In genomic region chr12:108514468-108514972, GRCh38 we compare ENCODE assay signal across 8 cellular contexts. TPM values are rescaled to one million over a fixed set of nuclear protein-coding genes. Genes with fewer than 3 reads are reported as not detected.
DNase-seq lines count a peak whose midpoint lies in the region; ATAC-seq and TF ChIP-seq lines count a peak whose summit lies in the region.

No MANE protein-coding gene starts in this region.

- intact Hi-C loops in prostate gland (cut with DNase I), result loop anchor here (5.0 to 10.0 kb wide), 5 partner anchors 412 to 830 kb away; partner anchors contain the start of genes PRDM4 and PWP1

- H3K79me2 ChIP-seq in OCI-LY1 (ENCODE audit: insufficient read depth, low read length) (no peaks in the 10 kb centered on the region), fibroblast of lung (ENCODE audit: control insufficient read depth, insufficient read depth, low read length) (no peaks in the 10 kb centered on the region)

- TF ChIP-seq POLR2A in prostate gland (IDR thresholded peaks at IDR 0.05), result no peak

- H3K9ac ChIP-seq in OCI-LY1 (ENCODE audit: low read length) (peak overlapping the region; percentile 30; the same call in 1 of the 2 replicates), fibroblast of lung (ENCODE audit: insufficient read depth, low read length) (no peak overlapping the region)

- 26% methylated on average over 19 of the region's 19 CpGs for WGBS in prostate gland

- no peak for DNase-seq in fibroblast of lung (ENCODE audit: low read depth in 2 of 2)
- DNase-seq in prostate gland (ENCODE audit: low spot score), result no peak
- no peak for DNase-seq in HK-2 (ENCODE audit: unreplicated experiment)
- no peak for DNase-seq in 8988T
- no peak for DNase-seq in G401 (ENCODE audit: low spot score)
- DNase-seq in SKM-1 (lab: John Stamatoyannopoulos, UW; ENCODE audit: unreplicated experiment), result no peak

- H3F3A ChIP-seq in OCI-LY1 (ENCODE audit: insufficient read depth, low read length), result no peaks in the 10 kb centered on the region

- H3K4me3 ChIP-seq in OCI-LY1 (ENCODE audit: low read depth, low read length, poor library complexity, severe bottlenecking) (peak overlapping the region; percentile 94), fibroblast of lung (replicated peaks in 1 of 4; ENCODE audit: control extremely low read depth in 1 of 4, insufficient read depth in 1 of 4, low read depth in 3 of 4, low read length in 4 of 4) (peak overlapping the region in 3 of 4 experiments; percentile 37 to 89 (median 56)), prostate gland (peak overlapping the region; percentile 59 to 61)

- no peaks in the 10 kb centered on the region for H3K9me2 ChIP-seq in OCI-LY1 (ENCODE audit: low read depth, low read length)

- H3K27ac ChIP-seq in OCI-LY1 (ENCODE audit: low read depth, low read length, poor library complexity, severe bottlenecking), result no peak overlapping the region
- no peak overlapping the region for H3K27ac ChIP-seq in fibroblast of lung (ENCODE audit: insufficient read depth, low read length)
- H3K27ac ChIP-seq in prostate gland, result no peak overlapping the region

- peak overlapping the region; percentile 97 for H3K4me2 ChIP-seq in OCI-LY1 (ENCODE audit: low read length)
- H3K4me2 ChIP-seq in fibroblast of lung (ENCODE audit: extremely low read depth, insufficient read depth, low read length), result peak overlapping the region; percentile 11

- H3K9me3 ChIP-seq in OCI-LY1 (ENCODE audit: low read length) (no peaks in the 10 kb centered on the region), fibroblast of lung (ENCODE audit: control insufficient read depth, insufficient read depth, low read depth, low read length) (no peaks in the 10 kb centered on the region), prostate gland (no peaks in the 10 kb centered on the region)

- no peaks in the 10 kb centered on the region for H4K20me1 ChIP-seq in OCI-LY1 (ENCODE audit: insufficient read depth, low read length)
- H4K20me1 ChIP-seq in fibroblast of lung (ENCODE audit: control insufficient read depth, extremely low read depth, insufficient read depth, low read length), result no peaks in the 10 kb centered on the region

- H3K4me1 ChIP-seq in OCI-LY1 (ENCODE audit: insufficient read depth, low read length, severe bottlenecking) (peaks cover 18% of the 10 kb centered on the region), fibroblast of lung (ENCODE audit: control insufficient read depth, extremely low read depth, insufficient read depth, low read length) (peaks cover 4% of the 10 kb centered on the region), prostate gland (replicated peaks) (no peaks in the 10 kb centered on the region)

- no peaks in the 10 kb centered on the region for H3K27me3 ChIP-seq in OCI-LY1 (ENCODE audit: insufficient read depth, low read length)
- H3K27me3 ChIP-seq in fibroblast of lung (ENCODE audit: control insufficient read depth, insufficient read depth, low read length), result no peaks in the 10 kb centered on the region
- no peaks in the 10 kb centered on the region for H3K27me3 ChIP-seq in prostate gland (replicated peaks; ENCODE audit: insufficient read depth)

- H2AFZ ChIP-seq in OCI-LY1 (ENCODE audit: low read length) (no peak overlapping the region), fibroblast of lung (ENCODE audit: low read length) (peak overlapping the region; percentile 62)

- in situ Hi-C loops in G401 (cut with HindIII; ENCODE audit: low sequenced_read_pairs), result no loop called here

- TF ChIP-seq CTCF in OCI-LY1 (IDR thresholded peaks at IDR 0.05; ENCODE audit: low read length) (no peak), fibroblast of lung (conservative IDR thresholded peaks at IDR 0.05 in 1 of 2, IDR thresholded peaks at IDR 0.05 in 1 of 2; ENCODE audit: low read depth in 1 of 2, low read length in 2 of 2) (no peak), prostate gland (IDR thresholded peaks at IDR 0.05) (no peak)

- peaks cover 15% of the 10 kb centered on the region; the same call in 1 of the 2 replicates for H3K36me3 ChIP-seq in OCI-LY1 (ENCODE audit: insufficient read depth, low read length)
- peaks cover 18% of the 10 kb centered on the region for H3K36me3 ChIP-seq in fibroblast of lung (ENCODE audit: control insufficient read depth, insufficient read depth, low read length)
- peaks cover 0 to 6% of the 10 kb centered on the region in 2 donors for H3K36me3 ChIP-seq in prostate gland

- peak; percentile 10 for ATAC-seq in GM19455 (IDR thresholded peaks at IDR 0.05; ENCODE audit: unreplicated experiment)

RNA-seq across cellular contexts. Expression of gene FICD, which starts 0.6 kb away (rescaled TPM):
- 8.2 and 8.6 TPM in 2 replicates for total RNA-seq in fibroblast of lung
- 1.9 and 2.1 TPM in 2 replicates for polyA plus RNA-seq in fibroblast of lung
- polyA plus RNA-seq in fibroblast of lung (2012), result 5.9 and 7.1 TPM in 2 replicates
- 4.6 and 9.7 TPM in 2 replicates for polyA minus RNA-seq in fibroblast of lung (ENCODE audit: low replicate concordance)
- 10 to 100 TPM in 1 of 2 donors, 1 to 10 TPM in 1; 8.2 to 10.7 TPM for total RNA-seq in prostate gland
- total RNA-seq in G401 (2014; rRNA removed; shearing (Covaris generic)), result 1.0 and 1.7 TPM in 2 replicates

RNA-seq across cellular contexts. Expression of gene SART3, which starts 46.5 kb away (rescaled TPM):
- 62.1 and 157 TPM in 2 replicates for total RNA-seq in fibroblast of lung
- 15.5 and 23.4 TPM in 2 replicates for polyA plus RNA-seq in fibroblast of lung
- 26.5 and 32.5 TPM in 2 replicates for polyA plus RNA-seq in fibroblast of lung (2012)
- 11.4 and 30.3 TPM in 2 replicates for polyA minus RNA-seq in fibroblast of lung (ENCODE audit: low replicate concordance)
- 100 to 1,000 TPM in 1 of 2 donors, 10 to 100 TPM in 1; 54.1 to 112 TPM for total RNA-seq in prostate gland
- 61.3 and 72.8 TPM in 2 replicates for total RNA-seq in G401 (2014; rRNA removed; shearing (Covaris generic))

RNA-seq across cellular contexts. Expression of gene ISCU, which starts 47.9 kb away (rescaled TPM):
- total RNA-seq in fibroblast of lung, result 226 and 313 TPM in 2 replicates
- polyA plus RNA-seq in fibroblast of lung, result 127 and 137 TPM in 2 replicates
- polyA plus RNA-seq in fibroblast of lung (2012), result 99.0 and 118 TPM in 2 replicates
- polyA minus RNA-seq in fibroblast of lung (ENCODE audit: low replicate concordance), result 18.3 and 19.0 TPM in 2 replicates
- 100 to 1,000 TPM; 170 to 203 TPM for total RNA-seq in prostate gland
- total RNA-seq in G401 (2014; rRNA removed; shearing (Covaris generic)), result 157 and 159 TPM in 2 replicates
